Comparison of ENCODE assay signal across 8 cellular contexts in genomic region chr17:44095647-44096496, GRCh38. TPM values are rescaled to one million over a fixed set of nuclear protein-coding genes. Genes with fewer than 3 reads are reported as not detected.
DNase-seq lines count a peak whose midpoint lies in the region; TF ChIP-seq lines count a peak whose summit lies in the region.

No MANE protein-coding gene starts in this region.

- peaks cover 9% of the 10 kb centered on the region for H3K4me1 Mint-ChIP-seq in mesothelial cell of epicardium
- peaks cover 12% of the 10 kb centered on the region for H3K4me1 Mint-ChIP-seq in type B pancreatic cell (ENCODE audit: unreplicated experiment)
- H3K4me1 Mint-ChIP-seq in activated T-helper 2 cell treated with anti-CD3 and anti-CD28 coated beads, Interferon-gamma antibody, Interleukin-2, Interleukin-4, amounts not matched to agents 10 μg/mL and 5 μg/mL and 100 μg/mL, durations not matched to agents 14 hours and 24 hours and 36 hours (ENCODE audit: low read depth) = peaks cover 6% of the 10 kb centered on the region

- TF ChIP-seq POLR2A in erythroblast (IDR thresholded peaks at IDR 0.05; ENCODE audit: low read length) = no peak

- intact Hi-C loops in activated T-helper 2 cell treated with anti-CD3 and anti-CD28 coated beads, Interferon-gamma antibody, Interleukin-2, Interleukin-4, amounts not matched to agents 10 μg/mL and 5 μg/mL and 100 μg/mL, durations not matched to agents 14 hours and 24 hours and 36 hours (cut with micrococcal nuclease) = no loop called here

- peaks cover 8% of the 10 kb centered on the region for H3K36me3 Mint-ChIP-seq in mesothelial cell of epicardium
- H3K36me3 Mint-ChIP-seq in type B pancreatic cell = no peaks in the 10 kb centered on the region
- H3K36me3 Mint-ChIP-seq in activated T-helper 2 cell treated with anti-CD3 and anti-CD28 coated beads, Interferon-gamma antibody, Interleukin-2, Interleukin-4, amounts not matched to agents 10 μg/mL and 5 μg/mL and 100 μg/mL, durations not matched to agents 14 hours and 24 hours and 36 hours (ENCODE audit: low read depth) = peaks cover 3% of the 10 kb centered on the region

- DNase-seq in GM04504 (ENCODE audit: low read depth) = peak; percentile 85
- DNase-seq in NCI-H1417 (lab: John Stamatoyannopoulos, UW) = peak; percentile 64 to 97 (median 95)
- DNase-seq in SKM-1 treated with dmso at 0.1 percent for 144 hours (lab: John Stamatoyannopoulos, UW; ENCODE audit: unreplicated experiment) = peak; percentile 68
- peak; percentile 61 to 66 for DNase-seq in erythroblast (lab: John Stamatoyannopoulos, UW)
- peak; percentile 38 to 57 for DNase-seq in mesothelial cell of epicardium (ENCODE audit: low spot score in 2 of 2, unreplicated experiment in 2 of 2)
- no peak for DNase-seq in type B pancreatic cell (ENCODE audit: extremely low spot score, unreplicated experiment)
- no peak for DNase-seq in activated T-helper 2 cell treated with anti-CD3 and anti-CD28 coated beads, Interferon-gamma antibody, Interleukin-2, Interleukin-4, amounts not matched to agents 10 μg/mL and 5 μg/mL and 100 μg/mL, durations not matched to agents 14 hours and 24 hours and 36 hours (ENCODE audit: low spot score)
- DNase-seq in stimulated activated naive CD4-positive, alpha-beta T cell (lab: John Stamatoyannopoulos, UW) = no peak

- TF ChIP-seq CTCF in mesothelial cell of epicardium (IDR thresholded peaks at IDR 0.05; ENCODE audit: unreplicated experiment) (no peak), type B pancreatic cell (conservative IDR thresholded peaks at IDR 0.05) (no peak)

- H3K4me3 Mint-ChIP-seq in mesothelial cell of epicardium = peak overlapping the region; percentile 63
- peak overlapping the region; percentile 87 for H3K4me3 Mint-ChIP-seq in type B pancreatic cell
- H3K4me3 Mint-ChIP-seq in activated T-helper 2 cell treated with anti-CD3 and anti-CD28 coated beads, Interferon-gamma antibody, Interleukin-2, Interleukin-4, amounts not matched to agents 10 μg/mL and 5 μg/mL and 100 μg/mL, durations not matched to agents 14 hours and 24 hours and 36 hours (ENCODE audit: low read depth) = no peak overlapping the region

- no peaks in the 10 kb centered on the region for H3K9me3 Mint-ChIP-seq in mesothelial cell of epicardium
- no peaks in the 10 kb centered on the region for H3K9me3 Mint-ChIP-seq in type B pancreatic cell
- H3K9me3 Mint-ChIP-seq in activated T-helper 2 cell treated with anti-CD3 and anti-CD28 coated beads, Interferon-gamma antibody, Interleukin-2, Interleukin-4, amounts not matched to agents 10 μg/mL and 5 μg/mL and 100 μg/mL, durations not matched to agents 14 hours and 24 hours and 36 hours = no peaks in the 10 kb centered on the region

- no peaks in the 10 kb centered on the region for H3K27me3 Mint-ChIP-seq in mesothelial cell of epicardium (ENCODE audit: low read depth)
- no peaks in the 10 kb centered on the region for H3K27me3 Mint-ChIP-seq in type B pancreatic cell
- H3K27me3 Mint-ChIP-seq in activated T-helper 2 cell treated with anti-CD3 and anti-CD28 coated beads, Interferon-gamma antibody, Interleukin-2, Interleukin-4, amounts not matched to agents 10 μg/mL and 5 μg/mL and 100 μg/mL, durations not matched to agents 14 hours and 24 hours and 36 hours (ENCODE audit: low read depth) = no peaks in the 10 kb centered on the region

- H3K27ac Mint-ChIP-seq in mesothelial cell of epicardium (peak overlapping the region; percentile 98), type B pancreatic cell (peak overlapping the region; percentile 93)
- H3K27ac Mint-ChIP-seq in activated T-helper 2 cell treated with anti-CD3 and anti-CD28 coated beads, Interferon-gamma antibody, Interleukin-2, Interleukin-4, amounts not matched to agents 10 μg/mL and 5 μg/mL and 100 μg/mL, durations not matched to agents 14 hours and 24 hours and 36 hours = no peak overlapping the region

RNA-seq across cellular contexts. Expression of gene G6PC3, which starts 25.3 kb away (rescaled TPM):
- total RNA-seq in mesothelial cell of epicardium (58.3 to 63.2 TPM (median 61.4 TPM) in 3 replicates), type B pancreatic cell (ENCODE audit: low replicate concordance) (63.6 and 63.7 TPM in 2 replicates)
- 36.3 and 39.2 TPM in 2 replicates for total RNA-seq in activated T-helper 2 cell treated with anti-CD3 and anti-CD28 coated beads, Interferon-gamma antibody, Interleukin-2, Interleukin-4, amounts not matched to agents 10 μg/mL and 5 μg/mL and 100 μg/mL, durations not matched to agents 14 hours and 24 hours and 36 hours

RNA-seq across cellular contexts. Expression of gene HDAC5, which starts 27.6 kb away (rescaled TPM):
- total RNA-seq in mesothelial cell of epicardium (33.4 to 34.1 TPM (median 33.5 TPM) in 3 replicates), type B pancreatic cell (ENCODE audit: low replicate concordance) (43.3 and 48.9 TPM in 2 replicates)
- 18.7 and 19.9 TPM in 2 replicates for total RNA-seq in activated T-helper 2 cell treated with anti-CD3 and anti-CD28 coated beads, Interferon-gamma antibody, Interleukin-2, Interleukin-4, amounts not matched to agents 10 μg/mL and 5 μg/mL and 100 μg/mL, durations not matched to agents 14 hours and 24 hours and 36 hours

RNA-seq across cellular contexts. Expression of gene LSM12, which starts 29.4 kb away (rescaled TPM):
- total RNA-seq in mesothelial cell of epicardium = 51.4 to 60.8 TPM (median 58.0 TPM) in 3 replicates
- 44.8 and 50.6 TPM in 2 replicates for total RNA-seq in type B pancreatic cell (ENCODE audit: low replicate concordance)
- 81.4 and 88.4 TPM in 2 replicates for total RNA-seq in activated T-helper 2 cell treated with anti-CD3 and anti-CD28 coated beads, Interferon-gamma antibody, Interleukin-2, Interleukin-4, amounts not matched to agents 10 μg/mL and 5 μg/mL and 100 μg/mL, durations not matched to agents 14 hours and 24 hours and 36 hours

RNA-seq across cellular contexts. Expression of gene HROB, which starts 45.9 kb away (rescaled TPM):
- total RNA-seq in mesothelial cell of epicardium = 6.0 to 6.4 TPM (median 6.2 TPM) in 3 replicates
- total RNA-seq in type B pancreatic cell (ENCODE audit: low replicate concordance) = 5.4 and 10.6 TPM in 2 replicates
- total RNA-seq in activated T-helper 2 cell treated with anti-CD3 and anti-CD28 coated beads, Interferon-gamma antibody, Interleukin-2, Interleukin-4, amounts not matched to agents 10 μg/mL and 5 μg/mL and 100 μg/mL, durations not matched to agents 14 hours and 24 hours and 36 hours = 20.7 and 24.1 TPM in 2 replicates

Comparison
In these comparisons a context has a peak if more than half of its experiments do, and no peak if none do; other contexts are left out.
1. DNase-seq: peak in GM04504 (single experiment), NCI-H1417 (3 of 3), SKM-1 treated with dmso at 0.1 percent for 144 hours (single experiment), erythroblast (2 of 2) and mesothelial cell of epicardium (2 of 2); none in type B pancreatic cell (single experiment), activated T-helper 2 cell treated with anti-CD3 and anti-CD28 coated beads, Interferon-gamma antibody, Interleukin-2, Interleukin-4, amounts not matched to agents 10 μg/mL and 5 μg/mL and 100 μg/mL, durations not matched to agents 14 hours and 24 hours and 36 hours (single experiment) and stimulated activated naive CD4-positive, alpha-beta T cell (0 of 6).